In genomic region chr1:222546548-222547259, GRCh38 we compare ENCODE assay signal across 11 cellular contexts. TPM values are rescaled to one million over a fixed set of nuclear protein-coding genes. Genes with fewer than 3 reads are reported as not detected.
A peak's percentile ranks its signal among the peaks of the same experiment; 100 is the strongest.
DNase-seq lines count a peak whose midpoint lies in the region; ATAC-seq, FAIRE-seq and TF ChIP-seq lines count a peak whose summit lies in the region.
"Had no signal": no experiment of that assay in that cellular context is flagged by ENCODE, and none has a peak within 500 bp of the region (broad histone marks: within the 10 kb centered on the region; RNA-seq: fewer than 3 reads in every experiment).

No MANE protein-coding gene starts in this region.

- no peak overlapping the region for H3K4me3 Mint-ChIP-seq in H9

- FAIRE-seq in K562 (lab: Jason Lieb, UNC) (peak; percentile 35), small intestine (lab: Jason Lieb, UNC) (no peak)
- FAIRE-seq: GM19239 had no signal

- peak; percentile 89 for DNase-seq in EH (ENCODE audit: low read depth)
- peak; percentile 67 for DNase-seq in NCI-H146 treated with DMSO at 0.1 percent for 48 hours (lab: John Stamatoyannopoulos, UW; ENCODE audit: unreplicated experiment)
- DNase-seq in K562 (ENCODE audit: extremely low read depth in 1 of 4, low spot score in 3 of 4): no peak
- no peak for DNase-seq in neuronal stem cell (ENCODE audit: low spot score)
- DNase-seq in small intestine: no peak
- DNase-seq in dermis blood vessel endothelial cell: no peak
- no peak for DNase-seq in H9
- DNase-seq in OCI-M2 (lab: John Stamatoyannopoulos, UW; ENCODE audit: unreplicated experiment): no peak
- DNase-seq: NCI-H1694 had no signal

- H3K9ac ChIP-seq in K562 (ENCODE audit: insufficient read depth in 1 of 2, low read depth in 2 of 2, low read length in 2 of 2) (no peak overlapping the region), neuronal stem cell (ENCODE audit: low read depth, low read length, poor library complexity) (no peak overlapping the region), H9 (ENCODE audit: extremely low read depth, insufficient read length, low read length) (no peak overlapping the region)

- H3K9me1 ChIP-seq in K562 (ENCODE audit: control insufficient read depth, insufficient read depth, low read length): no peaks in the 10 kb centered on the region

- no peak for TF ChIP-seq POLR2A in K562 (conservative IDR thresholded peaks at IDR 0.05)

- H3K4me1 Mint-ChIP-seq in H9: peaks cover 9 to 12% of the 10 kb centered on the region in 2 experiments; a peak in 3 of 4 replicates

- no peak overlapping the region for H2BK120ac ChIP-seq in neuronal stem cell (ENCODE audit: low read depth, low read length)
- no peak overlapping the region for H2BK120ac ChIP-seq in H9 (ENCODE audit: low read depth, low read length, poor library complexity, severe bottlenecking)

- H3K18ac ChIP-seq in neuronal stem cell (ENCODE audit: low read length) (peak overlapping the region; percentile 44), H9 (ENCODE audit: insufficient read length, low read depth, low read length) (no peak overlapping the region)

- H3K36me3 ChIP-seq in K562 (ENCODE audit: control insufficient read depth, insufficient read depth, low read length) (no peaks in the 10 kb centered on the region), neuronal stem cell (replicated peaks in 1 of 2; ENCODE audit: control insufficient read depth in 2 of 2, insufficient read depth in 2 of 2, low read length in 2 of 2) (no peaks in the 10 kb centered on the region), small intestine (ENCODE audit: control insufficient read depth in 2 of 2, insufficient read depth in 2 of 2, low read length in 2 of 2) (no peaks in the 10 kb centered on the region)

- H4K8ac ChIP-seq in neuronal stem cell (ENCODE audit: low read depth, low read length) (no peak overlapping the region), H9 (replicated peaks; ENCODE audit: insufficient read length, low read depth, low read length) (no peak overlapping the region)

- CTCF ChIA-PET in K562 (lab: Yijun Ruan, JAX; ENCODE audit: low intra/inter-chr PET ratio): no interaction called here

- H3T11ph ChIP-seq in H9 (ENCODE audit: low read length): no peak overlapping the region

- H2BK12ac ChIP-seq in neuronal stem cell (ENCODE audit: low read length): no peak overlapping the region
- H2BK12ac ChIP-seq in H9 (ENCODE audit: insufficient read length, low read depth, low read length): no peak overlapping the region

- no peaks in the 10 kb centered on the region for H3K79me2 ChIP-seq in K562 (ENCODE audit: control insufficient read depth, insufficient read depth, low read length)
- H3K79me2 ChIP-seq in H9 (ENCODE audit: insufficient read depth, low read length): no peaks in the 10 kb centered on the region

- H3K79me1 ChIP-seq in neuronal stem cell (ENCODE audit: low read depth, low read length) (no peaks in the 10 kb centered on the region), H9 (ENCODE audit: insufficient read depth, low read depth, low read length, poor library complexity, severe bottlenecking) (no peaks in the 10 kb centered on the region)

- H3K4me3 ChIP-seq in K562 (no peak overlapping the region), neuronal stem cell (ENCODE audit: low read length in 2 of 2) (no peak overlapping the region), small intestine (ENCODE audit: low read depth in 1 of 2, low read length in 2 of 2) (no peak overlapping the region)

- POLR2A ChIA-PET in K562 (lab: Yijun Ruan, JAX): interaction anchor here (0.6 to 1.6 kb wide), 5 partner anchors 10 to 217 kb away, joined by 3 to 5 read pairs (median 3); no protein-coding TSS in a partner anchor

- H3K27ac ChIP-seq in K562 (ENCODE audit: extremely low read depth, low read depth, low read length): no peak overlapping the region
- H3K27ac ChIP-seq in neuronal stem cell (replicated peaks; ENCODE audit: low read length): no peak overlapping the region
- no peak overlapping the region for H3K27ac ChIP-seq in small intestine (ENCODE audit: low read depth in 1 of 2, low read length in 1 of 2)
- H3K27ac ChIP-seq in H9 (ENCODE audit: insufficient read length, low read depth, low read length): no peak overlapping the region

- no peak overlapping the region for H2BK20ac ChIP-seq in H9 (ENCODE audit: low read depth, low read length, poor library complexity, severe bottlenecking)

- no peak overlapping the region for H3K23ac ChIP-seq in neuronal stem cell (ENCODE audit: low read depth, low read length, poor library complexity)
- no peak overlapping the region for H3K23ac ChIP-seq in H9 (ENCODE audit: insufficient read length, low read depth, low read length)

- intact Hi-C loops in K562 (cut with micrococcal nuclease): no loop called here

- H3K4me1 ChIP-seq in K562 (replicated peaks in 1 of 2; ENCODE audit: control insufficient read depth in 2 of 2, insufficient read depth in 2 of 2, low read length in 2 of 2) (peaks cover 3 to 9% of the 10 kb centered on the region in 2 experiments; a peak in 4 of 5 replicates), neuronal stem cell (ENCODE audit: control insufficient read depth in 2 of 2, insufficient read depth in 1 of 2, low read depth in 1 of 2, low read length in 2 of 2) (peaks cover 0 to 13% of the 10 kb centered on the region in 2 donors), small intestine (ENCODE audit: control insufficient read depth in 2 of 2, insufficient read depth in 1 of 2, low read depth in 1 of 2, low read length in 1 of 2) (no peaks in the 10 kb centered on the region), H9 (ENCODE audit: insufficient read depth, low read length) (no peaks in the 10 kb centered on the region)

- H3K36me3 Mint-ChIP-seq in H9 (ENCODE audit: insufficient read depth in 1 of 3, low read depth in 3 of 3): no peaks in the 10 kb centered on the region

- TF ChIP-seq CTCF in K562 (IDR thresholded peaks at IDR 0.05 in 2 of 3, conservative IDR thresholded peaks at IDR 0.05 in 1 of 3; ENCODE audit: insufficient read depth in 2 of 3, low read depth in 1 of 3, low read length in 3 of 3) (no peak), H9 (conservative IDR thresholded peaks at IDR 0.05) (no peak)

- no peak for TF ChIP-seq EP300 in K562 (IDR thresholded peaks at IDR 0.05; ENCODE audit: low read length)

- H3K9me3 Mint-ChIP-seq in H9: no peaks in the 10 kb centered on the region

- H2AK5ac ChIP-seq in neuronal stem cell (ENCODE audit: low read depth, low read length): no peak overlapping the region
- no peak overlapping the region for H2AK5ac ChIP-seq in H9 (ENCODE audit: insufficient read length, low read length)

- H3K9me3 ChIP-seq in K562 (replicated peaks; ENCODE audit: control insufficient read depth, insufficient read depth, low read depth, low read length): no peaks in the 10 kb centered on the region
- peaks cover 0 to 2% of the 10 kb centered on the region in 2 donors for H3K9me3 ChIP-seq in neuronal stem cell (replicated peaks in 1 of 2; ENCODE audit: control insufficient read depth in 2 of 2, insufficient read depth in 1 of 2, low read depth in 1 of 2, low read length in 2 of 2)
- H3K9me3 ChIP-seq in small intestine (ENCODE audit: control insufficient read depth, low read depth): no peaks in the 10 kb centered on the region
- no peaks in the 10 kb centered on the region for H3K9me3 ChIP-seq in H9 (ENCODE audit: control insufficient read depth, low read depth, low read length)

- H3K23me2 ChIP-seq in H9 (ENCODE audit: insufficient read length, low read depth, low read length, poor library complexity, severe bottlenecking): no peaks in the 10 kb centered on the region

- ATAC-seq in K562: peak; percentile 9; the same call in 2 of the 3 replicates

- H3K4me2 ChIP-seq in K562 (ENCODE audit: insufficient read depth, low read length) (no peak overlapping the region), neuronal stem cell (ENCODE audit: insufficient read depth, low read length, poor library complexity, severe bottlenecking) (no peak overlapping the region), H9 (ENCODE audit: insufficient read depth, insufficient read length, low read length) (no peak overlapping the region)

- H3K4ac ChIP-seq in neuronal stem cell (ENCODE audit: low read length) (no peak overlapping the region), H9 (ENCODE audit: low read depth, low read length) (no peak overlapping the region)

- H4K20me1 ChIP-seq in K562 (replicated peaks; ENCODE audit: control insufficient read depth, insufficient read depth, low read length): no peaks in the 10 kb centered on the region
- no peaks in the 10 kb centered on the region for H4K20me1 ChIP-seq in H9 (ENCODE audit: control insufficient read depth, insufficient read depth, insufficient read length)

- 4% methylated on average over 7 of the region's 7 CpGs for WGBS in K562 (ENCODE audit: insufficient coverage, low coverage, missing lambda C conversion rate)
- no CpG with 5 or more reads among the region's 7 CpGs for WGBS in neuronal stem cell (ENCODE audit: extremely low coverage in 2 of 2, insufficient read length in 2 of 2, insufficient replicate concordance in 1 of 2), 2 donors
- WGBS in small intestine, 3 donors: 20 to 36% (median 28%) methylated on average over 7 of the region's 7 CpGs
- no CpG with 5 or more reads among the region's 7 CpGs for WGBS in H9 (ENCODE audit: extremely low coverage, insufficient read length, low lambda C conversion rate)

- no peaks in the 10 kb centered on the region; the same call in 1 of the 2 replicates for H3K27me3 Mint-ChIP-seq in H9 (ENCODE audit: low read depth)

- TF ChIP-seq RAD21 in K562 (CRISPR knock-in tag; conservative IDR thresholded peaks at IDR 0.05 in 1 of 2, IDR thresholded peaks at IDR 0.05 in 1 of 2): no peak

- H2BK5ac ChIP-seq in neuronal stem cell (ENCODE audit: low read length) (no peak overlapping the region), H9 (ENCODE audit: insufficient read length, low read length) (no peak overlapping the region)

- H4K91ac ChIP-seq in neuronal stem cell (ENCODE audit: low read depth, low read length, poor library complexity): no peak overlapping the region
- H4K91ac ChIP-seq in H9 (ENCODE audit: insufficient read length, low read depth, low read length): no peak overlapping the region

- H3K27me3 ChIP-seq in K562 (ENCODE audit: control insufficient read depth in 2 of 2, insufficient read depth in 2 of 2, low read length in 2 of 2): peaks cover 2 to 34% of the 10 kb centered on the region in 2 experiments; a peak in 4 of 5 replicates
- H3K27me3 ChIP-seq in neuronal stem cell (ENCODE audit: control insufficient read depth in 3 of 3, insufficient read depth in 3 of 3, low read depth in 1 of 3, low read length in 3 of 3): no peaks in the 10 kb centered on the region
- H3K27me3 ChIP-seq in small intestine (ENCODE audit: control insufficient read depth in 2 of 2, insufficient read depth in 2 of 2, low read length in 2 of 2): peaks cover 0 to 6% of the 10 kb centered on the region in 2 donors
- no peaks in the 10 kb centered on the region; the same call in 1 of the 2 replicates for H3K27me3 ChIP-seq in H9 (ENCODE audit: insufficient read depth, low read length)

- no peak overlapping the region for H3K56ac ChIP-seq in H9 (ENCODE audit: insufficient read length, low read depth, low read length)

- H4K5ac ChIP-seq in H9 (ENCODE audit: insufficient read length, low read depth, low read length): no peak overlapping the region

- in situ Hi-C loops in K562 (cut with MboI): no loop called here

- no TSS peak for BruUV-seq in K562 (replicated peaks; lab: Mats Ljungman, UMichigan)

- H3K27ac Mint-ChIP-seq in H9: no peak overlapping the region; a peak in 2 of 7 replicates

- H3K14ac ChIP-seq in neuronal stem cell (ENCODE audit: low read length) (no peak overlapping the region), H9 (ENCODE audit: insufficient read depth, low read length) (no peak overlapping the region; the same call in 1 of the 2 replicates)

- H2AFZ ChIP-seq in K562 (ENCODE audit: low read depth, low read length) (no peak overlapping the region), neuronal stem cell (ENCODE audit: low read length) (peak overlapping the region; percentile 61), H9 (ENCODE audit: low read length) (no peak overlapping the region)

- H2BK15ac ChIP-seq in neuronal stem cell (ENCODE audit: low read length) (no peak overlapping the region), H9 (ENCODE audit: low read depth, low read length) (no peak overlapping the region)

RNA-seq across cellular contexts. Expression of gene HHIPL2, which starts 1.2 kb away (rescaled TPM):
- total RNA-seq in K562 (2011; cell fraction: chromatin; rRNA removed; ENCODE audit: low replicate concordance): 0.23 and 0.92 TPM in 2 replicates
- 0.33 and 0.39 TPM in 2 replicates for total RNA-seq in K562 (2011; cell fraction: nucleolus; rRNA removed)
- total RNA-seq in K562 (2011; cell fraction: nucleoplasm; rRNA removed): not detected in 2 replicates
- total RNA-seq in K562 (2014; rRNA removed) (0.05 and 0.16 TPM in 2 replicates), K562 (2014; rRNA removed; fragmentation: Illumina TruSeq; extraction: Trizol) (0.54 and 0.55 TPM in 2 replicates), K562 (2015; rRNA removed; fragmentation: Illumina TruSeq; extraction: Trizol) (0.11 and 0.33 TPM in 2 replicates), K562 (2021) (0.22 and 0.40 TPM in 2 replicates), dermis blood vessel endothelial cell (not detected in 2 replicates), H9 (2021) (0.15 and 0.39 TPM in 2 replicates)
- polyA plus RNA-seq in K562 (2011; rRNA removed) (0.15 and 0.18 TPM in 2 replicates), K562 (2014; fragmentation: Illumina TruSeq; extraction: Trizol) (0.15 and 0.83 TPM in 2 replicates), K562 (2014; fragmentation: Nextera tagmentation; extraction: Ambion mirVana) (under 1 TPM in 1 of 2 experiments, not detected in 1; 0.18 TPM), K562 (2014; rRNA removed) (0.60 and 1.1 TPM in 2 replicates), small intestine (under 1 TPM in 1 of 3 donors, not detected in 2; 0.04 TPM)
- polyA plus RNA-seq in K562 (2011; cell fraction: cytosol; rRNA removed): 0.03 and 0.04 TPM in 2 replicates
- polyA plus RNA-seq in K562 (2011; cell fraction: nucleus; rRNA removed): 0.68 and 1.4 TPM in 2 replicates
- 0.35 and 1.0 TPM in 2 replicates for polyA plus RNA-seq in K562 (2012)
- polyA minus RNA-seq in K562 (2011; rRNA and poly(A)+ RNA removed): not detected in 2 replicates
- not detected in 2 replicates for polyA minus RNA-seq in K562 (2011; cell fraction: cytosol; rRNA and poly(A)+ RNA removed)
- not detected in 2 replicates for polyA minus RNA-seq in K562 (2011; cell fraction: nucleus; rRNA and poly(A)+ RNA removed)
- polyA plus RNA-seq in neuronal stem cell (2013, experiment 1 of 2): 0.08 TPM
- not detected for polyA plus RNA-seq in neuronal stem cell (2013, experiment 2 of 2)
- total RNA-seq: subcutaneous adipose tissue had no signal

RNA-seq across cellular contexts. Expression of gene TAF1A, which starts 43.0 kb away (rescaled TPM):
- total RNA-seq in K562 (2011; cell fraction: chromatin; rRNA removed; ENCODE audit: low replicate concordance): 18.1 and 45.1 TPM in 2 replicates
- 5.3 and 6.3 TPM in 2 replicates for total RNA-seq in K562 (2011; cell fraction: nucleolus; rRNA removed)
- 16.3 and 24.0 TPM in 2 replicates for total RNA-seq in K562 (2011; cell fraction: nucleoplasm; rRNA removed)
- total RNA-seq in K562 (2014; rRNA removed) (16.9 and 23.3 TPM in 2 replicates), K562 (2014; rRNA removed; fragmentation: Illumina TruSeq; extraction: Trizol) (32.6 and 33.0 TPM in 2 replicates), K562 (2015; rRNA removed; fragmentation: Illumina TruSeq; extraction: Trizol) (27.3 and 30.8 TPM in 2 replicates), K562 (2021) (22.2 and 23.4 TPM in 2 replicates), dermis blood vessel endothelial cell (5.3 and 6.5 TPM in 2 replicates), H9 (2021) (14.8 and 15.5 TPM in 2 replicates)
- polyA plus RNA-seq in K562 (2011; rRNA removed) (14.6 and 17.8 TPM in 2 replicates), K562 (2014; fragmentation: Illumina TruSeq; extraction: Trizol) (20.2 and 25.3 TPM in 2 replicates), K562 (2014; fragmentation: Nextera tagmentation; extraction: Ambion mirVana) (10 to 100 TPM; 33.6 to 36.8 TPM), K562 (2014; rRNA removed) (19.3 and 20.0 TPM in 2 replicates), small intestine (1 to 10 TPM in 2 of 3 donors, under 1 TPM in 1; 0.45 to 2.4 (median 2.3) TPM)
- 2.8 and 6.9 TPM in 2 replicates for polyA plus RNA-seq in K562 (2011; cell fraction: cytosol; rRNA removed)
- polyA plus RNA-seq in K562 (2011; cell fraction: nucleus; rRNA removed): 15.1 and 19.4 TPM in 2 replicates
- polyA plus RNA-seq in K562 (2012): 8.4 and 17.0 TPM in 2 replicates
- 18.5 and 20.2 TPM in 2 replicates for polyA minus RNA-seq in K562 (2011; rRNA and poly(A)+ RNA removed)
- 6.5 and 13.6 TPM in 2 replicates for polyA minus RNA-seq in K562 (2011; cell fraction: cytosol; rRNA and poly(A)+ RNA removed)
- polyA minus RNA-seq in K562 (2011; cell fraction: nucleus; rRNA and poly(A)+ RNA removed): 17.0 and 25.1 TPM in 2 replicates
- 17.2 TPM for polyA plus RNA-seq in neuronal stem cell (2013, experiment 1 of 2)
- 17.1 TPM for polyA plus RNA-seq in neuronal stem cell (2013, experiment 2 of 2)

Comparison
In these comparisons a context has a peak if more than half of its experiments do, and no peak if none do; other contexts are left out.
1. DNase-seq: peak in EH (single experiment) and NCI-H146 treated with DMSO at 0.1 percent for 48 hours (single experiment); none in K562 (0 of 4), neuronal stem cell (single experiment), small intestine (single experiment), dermis blood vessel endothelial cell (single experiment), H9 (single experiment) and OCI-M2 (single experiment).